ENCODE assay signal across 8 cellular contexts in the genomic region with DNA sequence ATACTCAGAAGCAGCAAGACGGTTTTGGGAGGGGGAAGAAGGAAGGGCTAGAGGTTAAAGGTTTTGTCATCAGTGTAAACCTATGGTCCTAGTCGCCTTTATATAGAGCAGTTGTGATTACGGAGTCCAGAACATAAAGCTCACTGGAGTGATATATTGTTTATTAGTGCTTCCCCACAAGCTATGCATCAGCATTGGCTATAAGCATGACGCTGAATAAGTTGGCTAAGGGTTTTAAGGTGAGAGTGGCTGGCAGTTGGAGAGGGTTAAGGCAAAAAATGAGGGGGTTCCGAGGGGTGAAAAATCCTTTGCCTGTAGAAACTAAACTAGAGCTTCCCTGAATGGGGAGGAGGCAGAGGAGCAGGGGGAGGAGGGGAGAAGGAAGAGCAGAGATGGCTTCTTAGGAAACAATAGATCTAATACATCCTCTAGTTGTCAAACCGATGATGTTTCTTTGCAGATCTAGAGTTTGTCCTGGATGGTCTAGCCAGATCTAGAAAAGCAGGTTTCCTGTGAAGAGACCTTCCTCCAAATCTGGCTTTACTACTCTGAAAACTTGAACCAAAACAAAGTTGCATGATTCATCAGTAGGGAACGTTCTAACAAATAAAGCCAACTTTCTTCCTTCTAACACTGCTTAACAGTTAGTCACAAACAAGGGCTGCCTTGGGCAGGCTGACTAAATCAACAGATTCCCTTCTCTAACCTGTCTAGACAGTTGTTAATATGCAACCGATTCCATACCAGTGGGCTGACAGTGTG. TPM values are rescaled to one million over a fixed set of nuclear protein-coding genes. Genes with fewer than 3 reads are reported as not detected.
DNase-seq lines count a peak whose midpoint lies in the region; ATAC-seq, FAIRE-seq and TF ChIP-seq lines count a peak whose summit lies in the region.

No MANE protein-coding gene starts in this region.

- TF ChIP-seq EP300 in A549 (IDR thresholded peaks at IDR 0.05) = peak; percentile 29 to 49; a peak in 1 of 5 replicates

- H3K27ac ChIP-seq in A549 (peak overlapping the region; percentile 86 to 97), GM23248 (peak overlapping the region; percentile 98), fibroblast of lung (ENCODE audit: insufficient read depth, low read length) (peak overlapping the region; percentile 97)

- no peaks in the 10 kb centered on the region for H3K36me3 ChIP-seq in GM23248 (ENCODE audit: low read depth)
- H3K36me3 ChIP-seq in fibroblast of lung (ENCODE audit: control insufficient read depth, insufficient read depth, low read length) = no peaks in the 10 kb centered on the region

- in situ Hi-C loops in GM23248 (cut with MboI) (loop anchor here (10.0 kb wide), 1 partner anchor 312 kb away; no protein-coding TSS in a partner anchor), KBM-7 (cut with MboI; ENCODE audit: low pct_unique_long_range_greater_than_20kb, low sequenced_read_pairs) (no loop called here)

- CTCF ChIA-PET in A549 (lab: Yijun Ruan, JAX) = interaction anchor here (0.6 to 1.9 kb wide), 7 partner anchors 10 to 310 kb away, joined by 3 to 15 read pairs (median 5); no protein-coding TSS in a partner anchor
- CTCF ChIA-PET in activated B cell treated with CpG ODN at 0.5 μM for 24 hours (lab: Charles Lee) = interaction anchor here (1.2 kb wide), 2 partner anchors 15 to 21 kb away, joined by 3 read pairs; no protein-coding TSS in a partner anchor

- H3K27ac Mint-ChIP-seq in activated B cell treated with CpG ODN at 0.5 μM for 24 hours = peak overlapping the region; percentile 95
- H3K27ac Mint-ChIP-seq in natural killer cell treated with Interleukin-12 subunit alpha and Interleukin-12 subunit beta and Interleukin-15 and Interleukin-18, amount 100 ng/mL, for 72 hours = peak overlapping the region; percentile 83 to 92

- peak; percentile 51 to 91 for DNase-seq in A549 (ENCODE audit: low read depth in 1 of 2, low spot score in 1 of 2)
- DNase-seq in GM23248 = peak; percentile 96
- DNase-seq in activated B cell treated with CpG ODN at 0.5 μM for 24 hours = no peak
- peak; percentile 89 to 96 for DNase-seq in fibroblast of lung (ENCODE audit: low read depth in 2 of 2)
- DNase-seq in natural killer cell treated with Interleukin-12 subunit alpha and Interleukin-12 subunit beta and Interleukin-15 and Interleukin-18, amount 100 ng/mL, for 72 hours (ENCODE audit: low spot score) = no peak
- no peak for DNase-seq in NCI-H146 (lab: John Stamatoyannopoulos, UW)
- no peak for DNase-seq in GM19240 (ENCODE audit: insufficient read length, low spot score)
- no peak for DNase-seq in KBM-7

- H3F3A ChIP-seq in GM23248 (ENCODE audit: insufficient read depth) = peaks cover 79% of the 10 kb centered on the region

- peaks cover 63% of the 10 kb centered on the region for H3K4me1 Mint-ChIP-seq in activated B cell treated with CpG ODN at 0.5 μM for 24 hours
- H3K4me1 Mint-ChIP-seq in natural killer cell treated with Interleukin-12 subunit alpha and Interleukin-12 subunit beta and Interleukin-15 and Interleukin-18, amount 100 ng/mL, for 72 hours (ENCODE audit: low read depth in 2 of 2) = peaks cover 40 to 42% of the 10 kb centered on the region in 2 donors

- peak; percentile 46 for FAIRE-seq in A549 (lab: Jason Lieb, UNC)

- peaks cover 18% of the 10 kb centered on the region for H3K36me3 Mint-ChIP-seq in activated B cell treated with CpG ODN at 0.5 μM for 24 hours (ENCODE audit: low read depth)
- H3K36me3 Mint-ChIP-seq in natural killer cell treated with Interleukin-12 subunit alpha and Interleukin-12 subunit beta and Interleukin-15 and Interleukin-18, amount 100 ng/mL, for 72 hours = no peaks in the 10 kb centered on the region

- peak overlapping the region; percentile 100 for H3K9ac ChIP-seq in GM23248
- H3K9ac ChIP-seq in fibroblast of lung (ENCODE audit: insufficient read depth, low read length) = peak overlapping the region; percentile 88

- no peaks in the 10 kb centered on the region for H3K9me3 Mint-ChIP-seq in activated B cell treated with CpG ODN at 0.5 μM for 24 hours
- no peaks in the 10 kb centered on the region for H3K9me3 Mint-ChIP-seq in natural killer cell treated with Interleukin-12 subunit alpha and Interleukin-12 subunit beta and Interleukin-15 and Interleukin-18, amount 100 ng/mL, for 72 hours

- peaks cover 75% of the 10 kb centered on the region for H3K79me2 ChIP-seq in GM23248 (ENCODE audit: insufficient read depth)
- peaks cover 72% of the 10 kb centered on the region for H3K79me2 ChIP-seq in fibroblast of lung (ENCODE audit: control insufficient read depth, insufficient read depth, low read length)

- H4K20me1 ChIP-seq in GM23248 (ENCODE audit: insufficient read depth) (peaks cover 21% of the 10 kb centered on the region; the same call in 1 of the 2 replicates), fibroblast of lung (ENCODE audit: control insufficient read depth, extremely low read depth, insufficient read depth, low read length) (no peaks in the 10 kb centered on the region)

- peak overlapping the region; percentile 53 for H3K4me3 ChIP-seq in A549
- H3K4me3 ChIP-seq in GM23248 = peak overlapping the region; percentile 99
- peak overlapping the region; percentile 81 to 98 (median 86) for H3K4me3 ChIP-seq in fibroblast of lung (replicated peaks in 1 of 4; ENCODE audit: control extremely low read depth in 1 of 4, insufficient read depth in 1 of 4, low read depth in 3 of 4, low read length in 4 of 4)

- intact Hi-C loops in activated B cell treated with CpG ODN at 0.5 μM for 24 hours (cut with micrococcal nuclease) = loop anchor here (10.0 kb wide), 2 partner anchors 1078 to 1458 kb away; a partner anchor contains a TSS

- H3K4me1 ChIP-seq in A549 = peaks cover 54% of the 10 kb centered on the region
- H3K4me1 ChIP-seq in GM23248 (ENCODE audit: insufficient read depth) = peaks cover 48% of the 10 kb centered on the region
- peaks cover 5% of the 10 kb centered on the region for H3K4me1 ChIP-seq in fibroblast of lung (ENCODE audit: control insufficient read depth, extremely low read depth, insufficient read depth, low read length)

- peak; percentile 37 to 59 for ATAC-seq in A549
- ATAC-seq in activated B cell treated with CpG ODN at 0.5 μM for 24 hours (ENCODE audit: low read depth) = no peak
- ATAC-seq in natural killer cell treated with Interleukin-12 subunit alpha and Interleukin-12 subunit beta and Interleukin-15 and Interleukin-18, amount 100 ng/mL, for 72 hours = no peak

- H3K9me3 ChIP-seq in A549 (no peaks in the 10 kb centered on the region), GM23248 (ENCODE audit: low read depth) (no peaks in the 10 kb centered on the region), fibroblast of lung (ENCODE audit: control insufficient read depth, insufficient read depth, low read depth, low read length) (no peaks in the 10 kb centered on the region)

- no peaks in the 10 kb centered on the region for H3K27me3 Mint-ChIP-seq in activated B cell treated with CpG ODN at 0.5 μM for 24 hours
- no peaks in the 10 kb centered on the region for H3K27me3 Mint-ChIP-seq in natural killer cell treated with Interleukin-12 subunit alpha and Interleukin-12 subunit beta and Interleukin-15 and Interleukin-18, amount 100 ng/mL, for 72 hours

- H3K27me3 ChIP-seq in GM23248 (replicated peaks; ENCODE audit: insufficient read depth) = no peaks in the 10 kb centered on the region
- no peaks in the 10 kb centered on the region for H3K27me3 ChIP-seq in fibroblast of lung (ENCODE audit: control insufficient read depth, insufficient read depth, low read length)

- H3K9me2 ChIP-seq in GM23248 (ENCODE audit: insufficient read depth) = no peaks in the 10 kb centered on the region

- H3K4me2 ChIP-seq in A549 (peak overlapping the region; percentile 88), GM23248 (ENCODE audit: unreplicated experiment) (peak overlapping the region; percentile 99), fibroblast of lung (ENCODE audit: extremely low read depth, insufficient read depth, low read length) (peak overlapping the region; percentile 90)

- peak overlapping the region; percentile 95 for H3K4me3 Mint-ChIP-seq in activated B cell treated with CpG ODN at 0.5 μM for 24 hours
- peak overlapping the region; percentile 92 for H3K4me3 Mint-ChIP-seq in natural killer cell treated with Interleukin-12 subunit alpha and Interleukin-12 subunit beta and Interleukin-15 and Interleukin-18, amount 100 ng/mL, for 72 hours

- peak in 1 of 2 experiments; percentile 9; a peak in 2 of 5 replicates for TF ChIP-seq RAD21 in A549 (conservative IDR thresholded peaks at IDR 0.05 in 1 of 2, IDR thresholded peaks at IDR 0.05 in 1 of 2)

- WGBS in A549 (ENCODE audit: missing lambda C conversion rate) = under 1% methylated on average over 8 of the region's 8 CpGs
- 2 to 4% methylated on average over 8 of the region's 8 CpGs for WGBS in GM23248 (ENCODE audit: low coverage in 1 of 2, low lambda C conversion rate in 2 of 2, missing lambda C conversion rate in 2 of 2), 2 experiments

- TF ChIP-seq POLR2A in A549 (IDR thresholded peaks at IDR 0.05; ENCODE audit: low read length) = no peak

- POLR2A ChIA-PET in A549 (lab: Yijun Ruan, JAX) (interaction anchor here (0.8 to 6.7 kb wide), 5 partner anchors 10 to 176 kb away, joined by 3 to 111 read pairs (median 4); no protein-coding TSS in a partner anchor), activated B cell treated with CpG ODN at 0.5 μM for 24 hours (lab: Charles Lee) (interaction anchor here (4.1 to 7.7 kb wide), 3 partner anchors 8 to 21 kb away, joined by 35 to 202 read pairs (median 63); no protein-coding TSS in a partner anchor)

- no peak for TF ChIP-seq CTCF in A549 (IDR thresholded peaks at IDR 0.05)
- no peak for TF ChIP-seq CTCF in activated B cell treated with CpG ODN at 0.5 μM for 24 hours (IDR thresholded peaks at IDR 0.05)
- no peak for TF ChIP-seq CTCF in fibroblast of lung (conservative IDR thresholded peaks at IDR 0.05 in 1 of 2, IDR thresholded peaks at IDR 0.05 in 1 of 2; ENCODE audit: low read depth in 1 of 2, low read length in 2 of 2)

- no peak overlapping the region for H2AFZ ChIP-seq in GM23248
- no peak overlapping the region for H2AFZ ChIP-seq in fibroblast of lung (ENCODE audit: low read length)

TF ChIP-seq in A549, 52 proteins besides CTCF, POLR2A, EP300 and RAD21 (continues in another document):
- no peak for TF ChIP-seq NFE2L2 (conservative IDR thresholded peaks at IDR 0.05; ENCODE audit: low read length)

RNA-seq across cellular contexts. Expression of a gene that starts 2.5 kb away (rescaled TPM):
- polyA plus RNA-seq in A549 (2011; rRNA removed) (29.8 and 31.5 TPM in 2 replicates), A549 (2017; fragmentation: RNase III; extraction: RNeasy Plus Mini Kit Qiagen cat#74134 plus additional on column Dnase treatment) (17.2 to 18.0 TPM (median 17.8 TPM) in 3 replicates), GM23248 (2016; fragmentation: Nextera tagmentation; extraction: Ambion mirVana) (35.8 and 39.4 TPM in 2 replicates), fibroblast of lung (15.4 and 21.0 TPM in 2 replicates)
- polyA plus RNA-seq in A549 (2012; cell fraction: cytosol; rRNA removed) = 15.5 and 19.1 TPM in 2 replicates
- 29.5 and 35.8 TPM in 2 replicates for polyA plus RNA-seq in A549 (2012; cell fraction: nucleus; rRNA removed)
- polyA minus RNA-seq in A549 (2011; rRNA and poly(A)+ RNA removed) = 101 and 114 TPM in 2 replicates
- 22.5 and 43.0 TPM in 2 replicates for total RNA-seq in GM23248 (2014; rRNA removed; shearing (Covaris generic))
- total RNA-seq in activated B cell treated with CpG ODN at 0.5 μM for 24 hours (31.7 and 35.8 TPM in 2 replicates), fibroblast of lung (11.3 and 12.9 TPM in 2 replicates)
- 7.7 and 15.8 TPM in 2 replicates for polyA plus RNA-seq in fibroblast of lung (2012)
- 101 and 108 TPM in 2 replicates for polyA minus RNA-seq in fibroblast of lung (ENCODE audit: low replicate concordance)
- 10 to 100 TPM; 13.3 to 49.1 TPM for total RNA-seq in natural killer cell treated with Interleukin-12 subunit alpha and Interleukin-12 subunit beta and Interleukin-15 and Interleukin-18, amount 100 ng/mL, for 72 hours

Comparison
In these comparisons a context has a peak if more than half of its experiments do, and no peak if none do; other contexts are left out.
1. ATAC-seq: peak in A549 (2 of 2); none in activated B cell treated with CpG ODN at 0.5 μM for 24 hours (single experiment) and natural killer cell treated with Interleukin-12 subunit alpha and Interleukin-12 subunit beta and Interleukin-15 and Interleukin-18, amount 100 ng/mL, for 72 hours (0 of 2).
2. DNase-seq: peak in A549 (2 of 2), GM23248 (single experiment) and fibroblast of lung (2 of 2); none in activated B cell treated with CpG ODN at 0.5 μM for 24 hours (single experiment), natural killer cell treated with Interleukin-12 subunit alpha and Interleukin-12 subunit beta and Interleukin-15 and Interleukin-18, amount 100 ng/mL, for 72 hours (single experiment), NCI-H146 (single experiment), GM19240 (single experiment) and KBM-7 (single experiment).
3. Peak in every context shown above with its lines, with median percentiles within 50 percentile points of each other: H3K27ac ChIP-seq, H3K4me2 ChIP-seq and H3K4me3 ChIP-seq.